In the genomic region with DNA sequence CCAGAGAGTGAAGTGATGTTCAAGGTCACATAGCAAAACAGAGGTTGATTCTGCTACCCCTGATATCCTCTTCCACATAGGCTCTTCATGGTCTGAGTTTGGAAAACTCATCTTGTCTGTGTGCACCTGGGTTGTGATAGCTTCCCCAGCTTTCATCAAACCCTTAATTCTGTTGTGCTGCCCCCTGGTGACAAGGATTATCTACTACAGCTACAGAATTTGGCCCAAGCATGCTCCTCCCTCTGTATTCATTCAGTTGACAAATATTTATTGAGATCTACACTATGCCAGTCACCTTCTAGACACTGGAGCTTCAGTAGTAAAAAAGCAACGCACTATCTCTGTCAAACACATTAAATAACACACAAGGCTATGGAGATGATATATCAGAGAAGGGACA, we compare ENCODE assay signal across 9 cellular contexts. TPM values are rescaled to one million over a fixed set of nuclear protein-coding genes. Genes with fewer than 3 reads are reported as not detected.
A peak's percentile ranks its signal among the peaks of the same experiment; 100 is the strongest.
DNase-seq lines count a peak whose midpoint lies in the region; ATAC-seq and TF ChIP-seq lines count a peak whose summit lies in the region.
"Had no signal": no experiment of that assay in that cellular context is flagged by ENCODE, and none has a peak within 500 bp of the region (broad histone marks: within the 10 kb centered on the region; RNA-seq: fewer than 3 reads in every experiment).

No MANE protein-coding gene starts in this region.

- H3K27ac ChIP-seq in esophagus squamous epithelium (no peak overlapping the region), transverse colon (no peak overlapping the region)

- ATAC-seq in GM19397 (IDR thresholded peaks at IDR 0.05; ENCODE audit: unreplicated experiment) = peak; percentile 88
- peak; percentile 98 for ATAC-seq in HG03520 (IDR thresholded peaks at IDR 0.05; ENCODE audit: unreplicated experiment)

- H3K27me3 ChIP-seq in esophagus squamous epithelium = no peaks in the 10 kb centered on the region
- no peaks in the 10 kb centered on the region for H3K27me3 ChIP-seq in transverse colon

- no peak for TF ChIP-seq POLR2A in esophagus squamous epithelium (IDR thresholded peaks at IDR 0.05)
- no peak for TF ChIP-seq POLR2A in transverse colon (IDR thresholded peaks at IDR 0.05)

- H3K4me3 ChIP-seq in esophagus squamous epithelium (no peak overlapping the region), transverse colon (no peak overlapping the region)

- WGBS in esophagus squamous epithelium, 2 donors = 0% methylated on average over 1 of the region's 1 CpG
- 4% methylated on average over 1 of the region's 1 CpG; no CpG with 5 or more reads in 1 of the 2 donors for WGBS in transverse colon (ENCODE audit: low coverage in 1 of 2), 2 donors

- peak; percentile 38 to 80 (median 70) for TF ChIP-seq CTCF in esophagus squamous epithelium (IDR thresholded peaks at IDR 0.05)
- peak; percentile 52 for TF ChIP-seq CTCF in nephron progenitor cell (IDR thresholded peaks at IDR 0.05)
- peak; percentile 67 to 82 (median 72) for TF ChIP-seq CTCF in transverse colon (IDR thresholded peaks at IDR 0.05)

- no peak overlapping the region for H3K4me3 Mint-ChIP-seq in nephron progenitor cell
- H3K4me3 Mint-ChIP-seq: dendritic cell treated with granulocyte-macrophage colony-stimulating factor and Interleukin-4, amounts not matched to agents 40 ng/mL and 50 ng/mL, for 4 days had no signal

- H3K9me3 ChIP-seq in esophagus squamous epithelium (no peaks in the 10 kb centered on the region), transverse colon (no peaks in the 10 kb centered on the region)

- no peaks in the 10 kb centered on the region for H3K36me3 Mint-ChIP-seq in nephron progenitor cell (ENCODE audit: low read depth)

- H3K9me3 Mint-ChIP-seq in nephron progenitor cell = no peaks in the 10 kb centered on the region
- H3K9me3 Mint-ChIP-seq: dendritic cell treated with granulocyte-macrophage colony-stimulating factor and Interleukin-4, amounts not matched to agents 40 ng/mL and 50 ng/mL, for 4 days had no signal

- peaks cover 15% of the 10 kb centered on the region for H3K27me3 Mint-ChIP-seq in nephron progenitor cell (ENCODE audit: low read depth, poor library complexity)

- no peaks in the 10 kb centered on the region for H3K36me3 ChIP-seq in esophagus squamous epithelium
- no peaks in the 10 kb centered on the region for H3K36me3 ChIP-seq in transverse colon

- H3K4me1 Mint-ChIP-seq in nephron progenitor cell = no peaks in the 10 kb centered on the region

- intact Hi-C loops in esophagus squamous epithelium (cut with DNase I) (loop anchor here (5.0 kb wide), 1 partner anchor 107 kb away; no protein-coding TSS in a partner anchor), transverse colon (cut with DNase I; ENCODE audit: low total_unique reads) (loop anchor here (5.0 kb wide), 1 partner anchor 107 kb away; no protein-coding TSS in a partner anchor)

- peak; percentile 14 for DNase-seq in DMS114 treated with DMSO at 0.1 percent for 48 hours (lab: John Stamatoyannopoulos, UW; ENCODE audit: unreplicated experiment)
- DNase-seq in NCI-H82 (lab: John Stamatoyannopoulos, UW) = peak; percentile 86
- DNase-seq in activated CD8-positive, alpha-beta memory T cell treated with anti-CD3 and anti-CD28 coated beads for 1 hour (ENCODE audit: extremely low read depth in 1 of 2, low read depth in 1 of 2) = peak; percentile 3 to 9
- no peak for DNase-seq in esophagus squamous epithelium (lab: John Stamatoyannopoulos, UW)
- peak; percentile 71 for DNase-seq in nephron progenitor cell
- DNase-seq in transverse colon = peak; percentile 68

- TF ChIP-seq EP300 in transverse colon (IDR thresholded peaks at IDR 0.05; ENCODE audit: low read depth) = no peak

- H3K27ac Mint-ChIP-seq in nephron progenitor cell = no peak overlapping the region
- H3K27ac Mint-ChIP-seq: dendritic cell treated with granulocyte-macrophage colony-stimulating factor and Interleukin-4, amounts not matched to agents 40 ng/mL and 50 ng/mL, for 4 days had no signal

- H3K4me1 ChIP-seq in esophagus squamous epithelium (no peaks in the 10 kb centered on the region), transverse colon (no peaks in the 10 kb centered on the region)

- in situ Hi-C loops in transverse colon (cut with MboI; ENCODE audit: low pct_ligation_motif_present in 1 of 4, low pct_unique_long_range_greater_than_20kb in 1 of 4, low sequenced_read_pairs in 3 of 4) = loop anchor here (5.0 to 25.0 kb wide), 4 partner anchors 95 to 352 kb away; no protein-coding TSS in a partner anchor

RNA-seq across cellular contexts. Expression of a gene that starts 50.4 kb away (rescaled TPM):
- total RNA-seq in esophagus squamous epithelium (10 to 100 TPM; 15.4 to 21.7 (median 16.6) TPM), transverse colon (100 to 1,000 TPM in 3 of 4 donors, 10 to 100 TPM in 1; 10.1 to 353 (median 172) TPM)

RNA-seq across cellular contexts. Expression of a gene that starts 60.0 kb away (rescaled TPM):
- total RNA-seq in esophagus squamous epithelium (not detected), transverse colon (under 1 TPM in 2 of 4 donors, not detected in 2; 0.48 to 0.55 TPM)
